In the genomic region with DNA sequence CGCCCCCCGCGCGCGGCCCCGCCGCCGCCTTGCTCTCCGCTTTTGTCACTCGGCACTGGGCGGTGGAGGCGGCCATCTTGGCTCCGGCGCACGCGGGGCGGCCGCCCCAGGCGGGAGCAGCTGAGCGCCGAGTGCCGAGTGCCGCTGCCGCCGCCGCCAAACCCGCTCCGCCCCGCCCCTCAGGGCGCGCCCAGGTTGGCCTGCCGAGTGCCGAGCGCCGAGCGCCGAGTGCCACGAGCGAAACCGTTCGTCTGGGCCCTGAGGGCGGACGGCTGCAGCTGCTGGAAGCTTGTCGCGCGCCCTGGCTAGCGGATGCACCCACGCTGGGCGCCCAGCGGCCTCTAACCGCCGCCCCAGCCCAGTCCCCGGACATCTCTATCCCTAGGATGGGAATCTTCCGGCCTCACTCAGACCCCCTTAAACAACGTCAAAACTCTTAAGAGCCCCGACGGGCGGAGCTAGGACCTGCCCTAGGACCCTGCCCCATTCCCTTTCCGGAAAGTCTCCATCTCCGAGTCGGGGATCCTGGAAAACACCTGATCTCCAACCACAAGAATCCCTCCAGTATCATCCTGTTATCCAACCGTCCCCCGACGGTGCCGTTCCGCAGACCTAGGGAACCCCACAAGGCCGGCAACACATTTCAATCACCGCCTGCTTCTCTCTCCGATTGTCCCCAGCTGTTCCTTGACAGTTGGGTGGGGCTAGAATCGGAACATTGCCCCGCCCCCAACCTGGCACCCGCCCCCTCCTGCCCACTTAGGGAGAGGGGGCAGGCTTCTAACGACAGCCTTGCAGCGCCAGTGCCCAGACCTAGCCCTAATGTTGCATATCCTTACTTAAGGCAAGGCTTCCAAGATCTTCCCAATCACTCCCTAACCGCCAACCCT, we compare ENCODE assay signal across 8 cellular contexts. TPM values are rescaled to one million over a fixed set of nuclear protein-coding genes. Genes with fewer than 3 reads are reported as not detected.
DNase-seq lines count a peak whose midpoint lies in the region; ATAC-seq and TF ChIP-seq lines count a peak whose summit lies in the region.

No MANE protein-coding gene starts in this region.

- H3K4me2 ChIP-seq in H9 (ENCODE audit: insufficient read depth, insufficient read length, low read length): peak overlapping the region; percentile 43

- H3K4me3 Mint-ChIP-seq in H9: peak overlapping the region; percentile 82 to 99

- H3K36me3 ChIP-seq in adipocyte (ENCODE audit: control insufficient read depth, insufficient read depth, low read length, severe bottlenecking) (peaks cover 7% of the 10 kb centered on the region), heart left ventricle (peaks cover 0 to 20% (median 7%) of the 10 kb centered on the region in 9 donors), tibial nerve (peaks cover 0 to 38% (median 4%) of the 10 kb centered on the region in 3 donors)

- intact Hi-C loops in heart left ventricle (cut with DNase I): loop anchor here in 1 of 10 donors (5.0 kb wide), 1 partner anchor 56 kb away; a partner anchor contains a TSS

- H3K27me3 Mint-ChIP-seq in H9 (ENCODE audit: low read depth): no peaks in the 10 kb centered on the region

- H2BK12ac ChIP-seq in H9 (ENCODE audit: insufficient read length, low read depth, low read length): no peak overlapping the region

- H3K9ac ChIP-seq in H9 (ENCODE audit: extremely low read depth, insufficient read length, low read length) (no peak overlapping the region), adipocyte (ENCODE audit: low read length) (peak overlapping the region; percentile 94)

- no peaks in the 10 kb centered on the region for H3K27me3 ChIP-seq in H9 (ENCODE audit: insufficient read depth, low read length)
- H3K27me3 ChIP-seq in adipocyte (replicated peaks; ENCODE audit: control insufficient read depth, insufficient read depth, low read length): no peaks in the 10 kb centered on the region
- no peaks in the 10 kb centered on the region for H3K27me3 ChIP-seq in heart left ventricle
- no peaks in the 10 kb centered on the region for H3K27me3 ChIP-seq in tibial nerve

- DNase-seq in EL: peak; percentile 90
- DNase-seq in H9: peak; percentile 90
- DNase-seq in NCI-H1092 treated with DMSO at 0.1 percent for 48 hours (lab: John Stamatoyannopoulos, UW): peak; percentile 91
- DNase-seq in SW480 (ENCODE audit: low spot score): peak; percentile 86
- peak; percentile 98 for DNase-seq in adipocyte (ENCODE audit: low read depth)
- DNase-seq in heart left ventricle: peak; percentile 93 to 97 (median 95)
- peak; percentile 71 for DNase-seq in pons (ENCODE audit: low spot score)
- DNase-seq in tibial nerve (ENCODE audit: low spot score in 2 of 2): peak; percentile 76 to 78

- TF ChIP-seq EP300 in tibial nerve (IDR thresholded peaks at IDR 0.05): peak in 1 of 2 donors; percentile 51

- H3K79me1 ChIP-seq in H9 (ENCODE audit: insufficient read depth, low read depth, low read length, poor library complexity, severe bottlenecking): peaks cover 6% of the 10 kb centered on the region

- H3K79me2 ChIP-seq in H9 (ENCODE audit: insufficient read depth, low read length): peaks cover 4% of the 10 kb centered on the region; the same call in 1 of the 2 replicates

- H3K9me3 Mint-ChIP-seq in H9: no peaks in the 10 kb centered on the region; a peak in 1 of 5 replicates

- peaks cover 20 to 22% of the 10 kb centered on the region in 2 experiments for H3K4me1 Mint-ChIP-seq in H9

- H3K14ac ChIP-seq in H9 (ENCODE audit: insufficient read depth, low read length): no peak overlapping the region

- no peak overlapping the region for H3T11ph ChIP-seq in H9 (ENCODE audit: low read length)

- H3K4me3 ChIP-seq in adipocyte (ENCODE audit: low read length) (peak overlapping the region; percentile 89), heart left ventricle (peak overlapping the region; percentile 52 to 97 (median 86)), tibial nerve (peak overlapping the region; percentile 50 to 96 (median 83))

- H2BK120ac ChIP-seq in H9 (ENCODE audit: low read depth, low read length, poor library complexity, severe bottlenecking): no peak overlapping the region

- peaks cover 15% of the 10 kb centered on the region for H3K23me2 ChIP-seq in H9 (ENCODE audit: insufficient read length, low read depth, low read length, poor library complexity, severe bottlenecking)

- no peak overlapping the region for H2BK15ac ChIP-seq in H9 (ENCODE audit: low read depth, low read length)

- no peak overlapping the region for H4K91ac ChIP-seq in H9 (ENCODE audit: insufficient read length, low read depth, low read length)

- H3K27ac ChIP-seq in H9 (ENCODE audit: insufficient read length, low read depth, low read length) (no peak overlapping the region), heart left ventricle (peak overlapping the region; percentile 87 to 99 (median 95)), tibial nerve (peak overlapping the region; percentile 28 to 89 (median 86))

- no peaks in the 10 kb centered on the region for H4K20me1 ChIP-seq in H9 (ENCODE audit: control insufficient read depth, insufficient read depth, insufficient read length)

- no peak overlapping the region for H3K4ac ChIP-seq in H9 (ENCODE audit: low read depth, low read length)

- no peak overlapping the region for H3K18ac ChIP-seq in H9 (ENCODE audit: insufficient read length, low read depth, low read length)

- no peak overlapping the region for H2AFZ ChIP-seq in H9 (ENCODE audit: low read length)

- peak overlapping the region; percentile 69 to 97 (median 82); a peak in 6 of 7 replicates for H3K27ac Mint-ChIP-seq in H9

- no peak overlapping the region for H2BK20ac ChIP-seq in H9 (ENCODE audit: low read depth, low read length, poor library complexity, severe bottlenecking)

- WGBS in H9 (ENCODE audit: extremely low coverage, insufficient read length, low lambda C conversion rate): no CpG with 5 or more reads among the region's 75 CpGs
- 1 to 2% (median 1%) methylated on average over 25 to 75 of the region's 75 CpGs for WGBS in heart left ventricle, 4 donors
- WGBS in tibial nerve, 2 donors: 2% methylated on average over 20 to 70 of the region's 75 CpGs

- TF ChIP-seq CTCF in H9 (conservative IDR thresholded peaks at IDR 0.05) (no peak), heart left ventricle (IDR thresholded peaks at IDR 0.05) (no peak), tibial nerve (IDR thresholded peaks at IDR 0.05) (peak in 2 of 5 experiments; percentile 22 to 33)

- peak in 1 of 2 donors; percentile 64 for TF ChIP-seq POLR2A in heart left ventricle (IDR thresholded peaks at IDR 0.05)
- TF ChIP-seq POLR2A in tibial nerve (IDR thresholded peaks at IDR 0.05): peak in 1 of 2 donors; percentile 37

- no peaks in the 10 kb centered on the region; the same call in 1 of the 2 replicates for H3K4me1 ChIP-seq in H9 (ENCODE audit: insufficient read depth, low read length)
- H3K4me1 ChIP-seq in adipocyte (ENCODE audit: control insufficient read depth, insufficient read depth, low read length): peaks cover 33% of the 10 kb centered on the region
- peaks cover 3 to 45% (median 31%) of the 10 kb centered on the region in 12 donors for H3K4me1 ChIP-seq in heart left ventricle
- peaks cover 0 to 45% (median 20%) of the 10 kb centered on the region in 4 donors for H3K4me1 ChIP-seq in tibial nerve

- no peak overlapping the region for H4K8ac ChIP-seq in H9 (replicated peaks; ENCODE audit: insufficient read length, low read depth, low read length)

- H2BK5ac ChIP-seq in H9 (ENCODE audit: insufficient read length, low read length): no peak overlapping the region

- H2AK5ac ChIP-seq in H9 (ENCODE audit: insufficient read length, low read length): no peak overlapping the region

- H3K56ac ChIP-seq in H9 (ENCODE audit: insufficient read length, low read depth, low read length): no peak overlapping the region

- H3K23ac ChIP-seq in H9 (ENCODE audit: insufficient read length, low read depth, low read length): no peak overlapping the region

- no peak overlapping the region for H4K5ac ChIP-seq in H9 (ENCODE audit: insufficient read length, low read depth, low read length)

- no peaks in the 10 kb centered on the region for H3K9me3 ChIP-seq in H9 (ENCODE audit: control insufficient read depth, low read depth, low read length)
- no peaks in the 10 kb centered on the region for H3K9me3 ChIP-seq in adipocyte (ENCODE audit: control insufficient read depth, low read length)
- H3K9me3 ChIP-seq in heart left ventricle: no peaks in the 10 kb centered on the region
- no peaks in the 10 kb centered on the region for H3K9me3 ChIP-seq in tibial nerve

- H3K36me3 Mint-ChIP-seq in H9 (ENCODE audit: insufficient read depth in 1 of 3, low read depth in 3 of 3): peaks cover 0 to 7% (median 7%) of the 10 kb centered on the region in 3 experiments; a peak in 5 of 7 replicates

- peak; percentile 68 to 92 (median 91) for ATAC-seq in heart left ventricle

RNA-seq across cellular contexts. Expression of a gene that starts 14.1 kb away (rescaled TPM):
- total RNA-seq in H9 (2021) (110 and 123 TPM in 2 replicates), heart left ventricle (10 to 100 TPM; 46.5 to 72.2 (median 60.1) TPM), tibial nerve (100 to 1,000 TPM; 170 to 248 (median 183) TPM)
- 10 to 100 TPM; 43.3 to 67.5 TPM for polyA plus RNA-seq in heart left ventricle

RNA-seq across cellular contexts. Expression of a gene that starts 16.9 kb away (rescaled TPM):
- total RNA-seq in H9 (2021): 33.3 and 33.6 TPM in 2 replicates
- 10 to 100 TPM; 23.1 to 52.4 (median 25.7) TPM for total RNA-seq in heart left ventricle
- polyA plus RNA-seq in heart left ventricle: 10 to 100 TPM; 19.0 to 26.2 TPM
- total RNA-seq in tibial nerve: 100 to 1,000 TPM in 1 of 4 donors, 10 to 100 TPM in 3; 31.5 to 108 (median 46.3) TPM

RNA-seq across cellular contexts. Expression of a gene that starts 31.5 kb away (rescaled TPM):
- 0.26 and 1.9 TPM in 2 replicates for total RNA-seq in H9 (2021)
- total RNA-seq in heart left ventricle: 1 to 10 TPM in 5 of 9 donors, under 1 TPM in 4; 0.42 to 9.1 (median 1.0) TPM
- under 1 TPM; 0.60 to 0.99 TPM for polyA plus RNA-seq in heart left ventricle
- 1 to 10 TPM; 2.9 to 6.6 (median 4.3) TPM for total RNA-seq in tibial nerve

RNA-seq across cellular contexts. Expression of a gene that starts 46.4 kb away (rescaled TPM):
- total RNA-seq in H9 (2021): not detected in 2 replicates
- not detected for total RNA-seq in heart left ventricle
- polyA plus RNA-seq in heart left ventricle: not detected
- total RNA-seq in tibial nerve: not detected

RNA-seq across cellular contexts. Expression of a gene that starts 53.3 kb away (rescaled TPM):
- total RNA-seq in H9 (2021): 59.1 and 59.5 TPM in 2 replicates
- 10 to 100 TPM; 15.3 to 24.8 (median 18.9) TPM for total RNA-seq in heart left ventricle
- polyA plus RNA-seq in heart left ventricle: 10 to 100 TPM in 1 of 2 donors, 1 to 10 TPM in 1; 9.6 to 17.5 TPM
- total RNA-seq in tibial nerve: 10 to 100 TPM; 26.4 to 58.5 (median 55.9) TPM
